Comparison of ENCODE assay signal across 1 cellular context in the genomic region with DNA sequence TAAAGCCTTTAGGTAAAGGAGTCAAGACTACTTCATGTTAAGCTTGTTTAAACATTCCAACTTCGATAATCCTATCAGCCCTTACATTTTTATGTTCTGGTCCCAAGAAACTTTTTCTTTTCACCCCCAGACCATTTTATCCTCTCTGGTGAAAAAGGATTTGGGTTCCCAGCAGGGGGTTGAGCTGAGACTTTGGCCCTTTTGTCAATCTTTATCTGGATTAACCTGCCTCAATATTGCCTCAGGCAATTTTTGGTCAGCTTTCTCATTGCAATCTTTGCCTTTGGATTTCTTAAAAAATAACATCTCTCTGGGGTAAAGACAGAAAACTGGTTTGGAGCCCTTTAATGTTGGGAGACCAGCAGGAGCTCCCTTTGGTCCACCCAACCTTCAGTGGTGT.
TF ChIP-seq lines count a peak whose summit lies in the region.

No MANE protein-coding gene starts in this region.

TF ChIP-seq in GM23338, 12 proteins besides CTCF, POLR2A, EP300 and RAD21 (continued from another document):
- TF ChIP-seq, protein P1, sequence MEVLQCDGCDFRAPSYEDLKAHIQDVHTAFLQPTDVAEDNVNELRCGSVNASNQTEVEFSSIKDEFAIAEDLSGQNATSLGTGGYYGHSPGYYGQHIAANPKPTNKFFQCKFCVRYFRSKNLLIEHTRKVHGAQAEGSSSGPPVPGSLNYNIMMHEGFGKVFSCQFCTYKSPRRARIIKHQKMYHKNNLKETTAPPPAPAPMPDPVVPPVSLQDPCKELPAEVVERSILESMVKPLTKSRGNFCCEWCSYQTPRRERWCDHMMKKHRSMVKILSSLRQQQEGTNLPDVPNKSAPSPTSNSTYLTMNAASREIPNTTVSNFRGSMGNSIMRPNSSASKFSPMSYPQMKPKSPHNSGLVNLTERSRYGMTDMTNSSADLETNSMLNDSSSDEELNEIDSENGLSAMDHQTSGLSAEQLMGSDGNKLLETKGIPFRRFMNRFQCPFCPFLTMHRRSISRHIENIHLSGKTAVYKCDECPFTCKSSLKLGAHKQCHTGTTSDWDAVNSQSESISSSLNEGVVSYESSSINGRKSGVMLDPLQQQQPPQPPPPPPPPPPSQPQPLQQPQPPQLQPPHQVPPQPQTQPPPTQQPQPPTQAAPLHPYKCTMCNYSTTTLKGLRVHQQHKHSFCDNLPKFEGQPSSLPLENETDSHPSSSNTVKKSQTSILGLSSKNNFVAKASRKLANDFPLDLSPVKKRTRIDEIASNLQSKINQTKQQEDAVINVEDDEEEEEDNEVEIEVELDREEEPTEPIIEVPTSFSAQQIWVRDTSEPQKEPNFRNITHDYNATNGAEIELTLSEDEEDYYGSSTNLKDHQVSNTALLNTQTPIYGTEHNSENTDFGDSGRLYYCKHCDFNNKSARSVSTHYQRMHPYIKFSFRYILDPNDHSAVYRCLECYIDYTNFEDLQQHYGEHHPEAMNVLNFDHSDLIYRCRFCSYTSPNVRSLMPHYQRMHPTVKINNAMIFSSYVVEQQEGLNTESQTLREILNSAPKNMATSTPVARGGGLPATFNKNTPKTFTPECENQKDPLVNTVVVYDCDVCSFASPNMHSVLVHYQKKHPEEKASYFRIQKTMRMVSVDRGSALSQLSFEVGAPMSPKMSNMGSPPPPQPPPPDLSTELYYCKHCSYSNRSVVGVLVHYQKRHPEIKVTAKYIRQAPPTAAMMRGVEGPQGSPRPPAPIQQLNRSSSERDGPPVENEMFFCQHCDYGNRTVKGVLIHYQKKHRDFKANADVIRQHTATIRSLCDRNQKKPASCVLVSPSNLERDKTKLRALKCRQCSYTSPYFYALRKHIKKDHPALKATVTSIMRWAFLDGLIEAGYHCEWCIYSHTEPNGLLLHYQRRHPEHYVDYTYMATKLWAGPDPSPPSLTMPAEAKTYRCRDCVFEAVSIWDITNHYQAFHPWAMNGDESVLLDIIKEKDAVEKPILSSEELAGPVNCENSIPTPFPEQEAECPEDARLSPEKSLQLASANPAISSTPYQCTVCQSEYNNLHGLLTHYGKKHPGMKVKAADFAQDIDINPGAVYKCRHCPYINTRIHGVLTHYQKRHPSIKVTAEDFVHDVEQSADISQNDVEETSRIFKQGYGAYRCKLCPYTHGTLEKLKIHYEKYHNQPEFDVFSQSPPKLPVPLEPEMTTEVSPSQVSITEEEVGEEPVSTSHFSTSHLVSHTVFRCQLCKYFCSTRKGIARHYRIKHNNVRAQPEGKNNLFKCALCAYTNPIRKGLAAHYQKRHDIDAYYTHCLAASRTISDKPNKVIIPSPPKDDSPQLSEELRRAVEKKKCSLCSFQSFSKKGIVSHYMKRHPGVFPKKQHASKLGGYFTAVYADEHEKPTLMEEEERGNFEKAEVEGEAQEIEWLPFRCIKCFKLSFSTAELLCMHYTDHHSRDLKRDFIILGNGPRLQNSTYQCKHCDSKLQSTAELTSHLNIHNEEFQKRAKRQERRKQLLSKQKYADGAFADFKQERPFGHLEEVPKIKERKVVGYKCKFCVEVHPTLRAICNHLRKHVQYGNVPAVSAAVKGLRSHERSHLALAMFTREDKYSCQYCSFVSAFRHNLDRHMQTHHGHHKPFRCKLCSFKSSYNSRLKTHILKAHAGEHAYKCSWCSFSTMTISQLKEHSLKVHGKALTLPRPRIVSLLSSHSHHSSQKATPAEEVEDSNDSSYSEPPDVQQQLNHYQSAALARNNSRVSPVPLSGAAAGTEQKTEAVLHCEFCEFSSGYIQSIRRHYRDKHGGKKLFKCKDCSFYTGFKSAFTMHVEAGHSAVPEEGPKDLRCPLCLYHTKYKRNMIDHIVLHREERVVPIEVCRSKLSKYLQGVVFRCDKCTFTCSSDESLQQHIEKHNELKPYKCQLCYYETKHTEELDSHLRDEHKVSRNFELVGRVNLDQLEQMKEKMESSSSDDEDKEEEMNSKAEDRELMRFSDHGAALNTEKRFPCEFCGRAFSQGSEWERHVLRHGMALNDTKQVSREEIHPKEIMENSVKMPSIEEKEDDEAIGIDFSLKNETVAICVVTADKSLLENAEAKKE (CRISPR knock-in tag; IDR thresholded peaks at IDR 0.05), result no peak
- no peak for TF ChIP-seq EZH2phosphoT487 (IDR thresholded peaks at IDR 0.05; ENCODE audit: unreplicated experiment)
- no peak for TF ChIP-seq POLR2AphosphoS5 (IDR thresholded peaks at IDR 0.05; ENCODE audit: low read depth)
- TF ChIP-seq JUNB (IDR thresholded peaks at IDR 0.05; ENCODE audit: unreplicated experiment), result no peak
- TF ChIP-seq REST (IDR thresholded peaks at IDR 0.05; ENCODE audit: unreplicated experiment), result no peak
- no peak for TF ChIP-seq ETS1 (IDR thresholded peaks at IDR 0.05)
- TF ChIP-seq EZH2 (IDR thresholded peaks at IDR 0.05; ENCODE audit: low read depth, unreplicated experiment), result no peak
- TF ChIP-seq ZNF331 (CRISPR knock-in tag; IDR thresholded peaks at IDR 0.05; ENCODE audit: low read depth), result no peak
